Comparison of ENCODE assay signal across 9 cellular contexts in genomic region chr7:33744293-33744692, GRCh38.
DNase-seq lines count a peak whose midpoint lies in the region; ATAC-seq and TF ChIP-seq lines count a peak whose summit lies in the region.
"Had no signal": no experiment of that assay in that cellular context is flagged by ENCODE, and none has a peak within 500 bp of the region (broad histone marks: within the 10 kb centered on the region; RNA-seq: fewer than 3 reads in every experiment).

No MANE protein-coding gene starts in this region.

- intact Hi-C loops in left ventricle myocardium superior (cut with micrococcal nuclease) (loop anchor here (10.0 kb wide), 2 partner anchors 289 to 499 kb away; no protein-coding TSS in a partner anchor), posterior cingulate gyrus (cut with DNase I) (loop anchor here (10.0 kb wide), 1 partner anchor 499 kb away; no protein-coding TSS in a partner anchor)
- intact Hi-C loops in naive thymus-derived CD4-positive, alpha-beta T cell (cut with micrococcal nuclease), result no loop called here

- DNase-seq in AG09309 (ENCODE audit: low read depth) (no peak), OCI-M1 (lab: John Stamatoyannopoulos, UW) (peak; percentile 16), left ventricle myocardium superior (no peak), NCI-H2107 treated with DMSO at 0.1 percent for 48 hours (lab: John Stamatoyannopoulos, UW; ENCODE audit: unreplicated experiment) (no peak), posterior cingulate gyrus (no peak)
- DNase-seq in naive thymus-derived CD4-positive, alpha-beta T cell, result no peak

- no peaks in the 10 kb centered on the region for H3K9me3 ChIP-seq in naive thymus-derived CD4-positive, alpha-beta T cell (ENCODE audit: control insufficient read depth in 2 of 3, low read length in 3 of 3)

- POLR2A ChIA-PET in naive thymus-derived CD4-positive, alpha-beta T cell (lab: Charles Lee), result no interaction called here

- peaks cover 0 to 4% (median 0%) of the 10 kb centered on the region in 5 donors for H3K36me3 Mint-ChIP-seq in naive thymus-derived CD4-positive, alpha-beta T cell

- peaks cover 0 to 6% (median 0%) of the 10 kb centered on the region in 5 donors for H3K27me3 Mint-ChIP-seq in naive thymus-derived CD4-positive, alpha-beta T cell

- peaks cover 0 to 6% (median 0%) of the 10 kb centered on the region in 7 donors for H3K4me1 Mint-ChIP-seq in naive thymus-derived CD4-positive, alpha-beta T cell

- no peak overlapping the region for H3K4me3 ChIP-seq in AG09309 (ENCODE audit: control insufficient read depth, low read depth, low read length)
- H3K4me3 ChIP-seq in naive thymus-derived CD4-positive, alpha-beta T cell (ENCODE audit: low read length), result no peak overlapping the region

- peaks cover 0 to 6% (median 0%) of the 10 kb centered on the region in 11 donors for H3K9me3 Mint-ChIP-seq in naive thymus-derived CD4-positive, alpha-beta T cell

- H3K27ac ChIP-seq in naive thymus-derived CD4-positive, alpha-beta T cell (ENCODE audit: low read depth, low read length), result no peak overlapping the region
- H3K27ac ChIP-seq: parathyroid adenoma had no signal

- CTCF ChIA-PET in naive thymus-derived CD4-positive, alpha-beta T cell (lab: Charles Lee), result no interaction called here

- ATAC-seq in GM21619 (IDR thresholded peaks at IDR 0.05; ENCODE audit: unreplicated experiment), result peak; percentile 53
- ATAC-seq in left ventricle myocardium superior, result peak; percentile 36
- ATAC-seq in GM18505 (IDR thresholded peaks at IDR 0.05; ENCODE audit: unreplicated experiment), result no peak
- no peak for ATAC-seq in naive thymus-derived CD4-positive, alpha-beta T cell

- TF ChIP-seq POLR2A in GM18505 (IDR thresholded peaks at IDR 0.05; ENCODE audit: borderline replicate concordance, extremely low read depth, insufficient read depth, insufficient read length), result no peak

- no peak overlapping the region for H3K4me3 Mint-ChIP-seq in naive thymus-derived CD4-positive, alpha-beta T cell

- H3K4me1 ChIP-seq in naive thymus-derived CD4-positive, alpha-beta T cell (ENCODE audit: control insufficient read depth in 2 of 2, insufficient read depth in 2 of 2, low read length in 2 of 2), result no peaks in the 10 kb centered on the region
- H3K4me1 ChIP-seq: parathyroid adenoma had no signal

- H3K27me3 ChIP-seq in naive thymus-derived CD4-positive, alpha-beta T cell (ENCODE audit: control insufficient read depth in 2 of 2, insufficient read depth in 2 of 2, low read length in 2 of 2), result no peaks in the 10 kb centered on the region

- H3K27ac Mint-ChIP-seq in naive thymus-derived CD4-positive, alpha-beta T cell, result no peak overlapping the region

- peak; percentile 8 for TF ChIP-seq CTCF in AG09309 (IDR thresholded peaks at IDR 0.05; ENCODE audit: control insufficient read depth, insufficient read depth, low read depth, low read length, missing control alignments)

- H3K36me3 ChIP-seq in naive thymus-derived CD4-positive, alpha-beta T cell (ENCODE audit: control insufficient read depth in 2 of 3, insufficient read depth in 3 of 3, low read length in 3 of 3), result no peaks in the 10 kb centered on the region

Comparison
In these comparisons a context has a peak if more than half of its experiments do, and no peak if none do; other contexts are left out.
1. ATAC-seq: peak in GM21619 (single experiment) and left ventricle myocardium superior (single experiment); none in GM18505 (single experiment) and naive thymus-derived CD4-positive, alpha-beta T cell (single experiment).
2. intact Hi-C loops: an anchor here in left ventricle myocardium superior (10.0 kb wide) and posterior cingulate gyrus (10.0 kb wide); none called in naive thymus-derived CD4-positive, alpha-beta T cell.